22 cellular contexts compared by ENCODE assay signal in the genomic region with DNA sequence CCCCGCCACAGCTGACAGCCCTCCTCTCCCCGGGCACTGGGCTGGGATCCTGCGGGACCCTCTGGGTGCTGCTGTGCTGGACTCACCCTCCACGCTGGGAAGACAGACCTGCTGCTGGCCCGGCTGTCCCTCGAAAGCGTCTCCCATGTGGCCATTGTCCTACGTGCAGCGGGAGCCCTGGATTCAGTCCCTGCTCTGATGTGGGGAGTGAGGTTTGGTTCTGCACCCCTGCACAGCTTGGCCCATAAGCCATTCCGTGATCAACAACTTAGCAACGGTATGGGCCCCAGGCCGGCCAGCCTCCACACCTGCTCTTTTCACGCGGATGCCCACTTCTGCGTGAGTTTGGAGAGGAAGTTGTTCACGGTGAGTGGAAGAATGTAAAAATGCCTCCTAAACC.
DNase-seq lines count a peak whose midpoint lies in the region; ATAC-seq and TF ChIP-seq lines count a peak whose summit lies in the region.
"Had no signal": no experiment of that assay in that cellular context is flagged by ENCODE, and none has a peak within 500 bp of the region (broad histone marks: within the 10 kb centered on the region; RNA-seq: fewer than 3 reads in every experiment).

No MANE protein-coding gene starts in this region.

- H2AK5ac ChIP-seq in H9 (ENCODE audit: insufficient read length, low read length) = no peak overlapping the region

- no peak for TF ChIP-seq CTCF in H9 (conservative IDR thresholded peaks at IDR 0.05)
- no peak for TF ChIP-seq CTCF in spleen (IDR thresholded peaks at IDR 0.05 in 8 of 11, conservative IDR thresholded peaks at IDR 0.05 in 3 of 11)

- peaks cover 0 to 2% (median 0%) of the 10 kb centered on the region in 3 experiments; a peak in 1 of 7 replicates for H3K36me3 Mint-ChIP-seq in H9 (ENCODE audit: insufficient read depth in 1 of 3, low read depth in 3 of 3)

- H2BK120ac ChIP-seq in H9 (ENCODE audit: low read depth, low read length, poor library complexity, severe bottlenecking) = no peak overlapping the region

- no peak overlapping the region for H3T11ph ChIP-seq in H9 (ENCODE audit: low read length)

- WGBS in H9 (ENCODE audit: extremely low coverage, insufficient read length, low lambda C conversion rate) = no CpG with 5 or more reads among the region's 16 CpGs
- 71 to 77% (median 75%) methylated on average over 16 of the region's 16 CpGs for WGBS in spleen, 5 donors

- no peak overlapping the region for H3K4me3 Mint-ChIP-seq in H9

- no peak overlapping the region for H3K56ac ChIP-seq in H9 (ENCODE audit: insufficient read length, low read depth, low read length)

- no peak overlapping the region for H2AFZ ChIP-seq in H9 (ENCODE audit: low read length)

- H3K27ac Mint-ChIP-seq in H9 = no peak overlapping the region

- H3K27ac ChIP-seq in BLaER1 treated with 17β-estradiol and CSF1 and Interleukin-3, amounts not matched to agents 10 nM and 100 nM = no peak overlapping the region
- no peak overlapping the region for H3K27ac ChIP-seq in H9 (ENCODE audit: insufficient read length, low read depth, low read length)
- H3K27ac ChIP-seq in spleen = no peak overlapping the region
- H3K27ac ChIP-seq: SK-N-MC had no signal

- H3K4me3 ChIP-seq in BLaER1 treated with 17β-estradiol and CSF1 and Interleukin-3, amounts not matched to agents 10 nM and 100 nM = no peak overlapping the region
- no peak overlapping the region for H3K4me3 ChIP-seq in spleen
- H3K4me3 ChIP-seq: MG63, SK-N-MC had no signal

- H3K79me1 ChIP-seq in H9 (ENCODE audit: insufficient read depth, low read depth, low read length, poor library complexity, severe bottlenecking) = no peaks in the 10 kb centered on the region

- peak overlapping the region; percentile 3 to 76 (median 61); a peak in 20 of 22 replicates for H3K4me2 ChIP-seq in BLaER1 treated with 17β-estradiol and CSF1 and Interleukin-3, amounts not matched to agents 10 nM and 100 nM
- H3K4me2 ChIP-seq in H9 (ENCODE audit: insufficient read depth, insufficient read length, low read length) = no peak overlapping the region

- H4K5ac ChIP-seq in H9 (ENCODE audit: insufficient read length, low read depth, low read length) = no peak overlapping the region

- no peak for ATAC-seq in GM18505 (IDR thresholded peaks at IDR 0.05; ENCODE audit: unreplicated experiment)
- ATAC-seq: HCT116 had no signal

- H4K91ac ChIP-seq in H9 (ENCODE audit: insufficient read length, low read depth, low read length) = no peak overlapping the region

- H2BK5ac ChIP-seq in H9 (ENCODE audit: insufficient read length, low read length) = no peak overlapping the region

- peak; percentile 22 for DNase-seq in H9
- peak; percentile 23 for DNase-seq in left kidney (ENCODE audit: low read depth, low spot score)
- DNase-seq in spleen = peak; percentile 61
- no peak for DNase-seq in activated CD4-positive, alpha-beta T cell treated with anti-CD3 and anti-CD28 coated beads, Interleukin-2, amount 50 U/mL, for 4 hours
- DNase-seq in stimulated activated CD4-positive, alpha-beta T cell treated with anti-CD3 and anti-CD28 coated beads, Interleukin-15, amount 100 ng/mL, for 24 hours = no peak
- DNase-seq: Calu3, GF-D8, GOT3, IMR-90, KG1, MG63, NCI-H1105 treated with DMSO at 0.1 percent for 48 hours, NCI-H146, NCI-H2029, NCI-H2227 treated with DMSO at 0.1 percent for 48 hours, NCI-H526 treated with DMSO at 0.1 percent for 48 hours, RPMI8226, SHP77 treated with DMSO at 0.1 percent for 48 hours had no signal

- no peaks in the 10 kb centered on the region for H3K36me3 ChIP-seq in BLaER1 treated with 17β-estradiol and CSF1 and Interleukin-3, amounts not matched to agents 10 nM and 100 nM
- no peaks in the 10 kb centered on the region for H3K36me3 ChIP-seq in spleen
- H3K36me3 ChIP-seq: MG63 had no signal

- H3K27me3 ChIP-seq in BLaER1 treated with 17β-estradiol and CSF1 and Interleukin-3, amounts not matched to agents 10 nM and 100 nM = peaks cover 0 to 29% (median 0%) of the 10 kb centered on the region in 11 experiments; a peak in 9 of 22 replicates
- H3K27me3 ChIP-seq in H9 (ENCODE audit: insufficient read depth, low read length) = no peaks in the 10 kb centered on the region
- peaks cover 0 to 64% (median 10%) of the 10 kb centered on the region in 7 donors for H3K27me3 ChIP-seq in spleen (replicated peaks in 1 of 7)
- H3K27me3 ChIP-seq: MG63 had no signal

- no peaks in the 10 kb centered on the region for H3K79me2 ChIP-seq in H9 (ENCODE audit: insufficient read depth, low read length)

- peaks cover 0 to 3% of the 10 kb centered on the region in 2 experiments; a peak in 1 of 4 replicates for H3K4me1 Mint-ChIP-seq in H9

- no peaks in the 10 kb centered on the region for H3K9me3 ChIP-seq in BLaER1 treated with 17β-estradiol and CSF1 and Interleukin-3, amounts not matched to agents 10 nM and 100 nM (replicated peaks in 1 of 11)
- no peaks in the 10 kb centered on the region for H3K9me3 ChIP-seq in H9 (ENCODE audit: control insufficient read depth, low read depth, low read length)
- no peaks in the 10 kb centered on the region for H3K9me3 ChIP-seq in spleen
- H3K9me3 ChIP-seq: MG63 had no signal

- H3K18ac ChIP-seq in H9 (ENCODE audit: insufficient read length, low read depth, low read length) = no peak overlapping the region

- H2BK15ac ChIP-seq in H9 (ENCODE audit: low read depth, low read length) = no peak overlapping the region

- peaks cover 0 to 12% (median 0%) of the 10 kb centered on the region in 11 experiments; a peak in 2 of 22 replicates for H4K20me1 ChIP-seq in BLaER1 treated with 17β-estradiol and CSF1 and Interleukin-3, amounts not matched to agents 10 nM and 100 nM
- no peaks in the 10 kb centered on the region for H4K20me1 ChIP-seq in H9 (ENCODE audit: control insufficient read depth, insufficient read depth, insufficient read length)

- H2BK12ac ChIP-seq in H9 (ENCODE audit: insufficient read length, low read depth, low read length) = no peak overlapping the region

- no peaks in the 10 kb centered on the region for H3K23me2 ChIP-seq in H9 (ENCODE audit: insufficient read length, low read depth, low read length, poor library complexity, severe bottlenecking)

- intact Hi-C loops in spleen (cut with DNase I; ENCODE audit: low total_unique reads) = no loop called here

- H4K8ac ChIP-seq in H9 (replicated peaks; ENCODE audit: insufficient read length, low read depth, low read length) = no peak overlapping the region

- no peak overlapping the region for H3K4ac ChIP-seq in H9 (ENCODE audit: low read depth, low read length)

- no peak overlapping the region for H3K14ac ChIP-seq in H9 (ENCODE audit: insufficient read depth, low read length)

- H3K23ac ChIP-seq in H9 (ENCODE audit: insufficient read length, low read depth, low read length) = no peak overlapping the region

- H3K9ac ChIP-seq in BLaER1 treated with 17β-estradiol and CSF1 and Interleukin-3, amounts not matched to agents 10 nM and 100 nM = no peak overlapping the region
- no peak overlapping the region for H3K9ac ChIP-seq in H9 (ENCODE audit: extremely low read depth, insufficient read length, low read length)

- peaks cover 16 to 34% (median 26%) of the 10 kb centered on the region in 10 experiments; a peak in 18 of 20 replicates for H3K4me1 ChIP-seq in BLaER1 treated with 17β-estradiol and CSF1 and Interleukin-3, amounts not matched to agents 10 nM and 100 nM
- no peaks in the 10 kb centered on the region for H3K4me1 ChIP-seq in H9 (ENCODE audit: insufficient read depth, low read length)
- H3K4me1 ChIP-seq in spleen = no peaks in the 10 kb centered on the region

- H3K9me3 Mint-ChIP-seq in H9 = no peaks in the 10 kb centered on the region; a peak in 1 of 5 replicates

- H2BK20ac ChIP-seq in H9 (ENCODE audit: low read depth, low read length, poor library complexity, severe bottlenecking) = no peak overlapping the region

- TF ChIP-seq POLR2A in spleen (IDR thresholded peaks at IDR 0.05) = no peak
- no peak for TF ChIP-seq POLR2A in GM18505 (IDR thresholded peaks at IDR 0.05; ENCODE audit: borderline replicate concordance, extremely low read depth, insufficient read depth, insufficient read length)

- peaks cover 11% of the 10 kb centered on the region for H3K27me3 Mint-ChIP-seq in H9 (ENCODE audit: low read depth)

Comparison
In these comparisons a context has a peak if more than half of its experiments do, and no peak if none do; other contexts are left out.
1. DNase-seq: peak in H9 (single experiment), left kidney (single experiment) and spleen (single experiment); none in activated CD4-positive, alpha-beta T cell treated with anti-CD3 and anti-CD28 coated beads, Interleukin-2, amount 50 U/mL, for 4 hours (0 of 2) and stimulated activated CD4-positive, alpha-beta T cell treated with anti-CD3 and anti-CD28 coated beads, Interleukin-15, amount 100 ng/mL, for 24 hours (single experiment).